Comparison of ENCODE assay signal across 28 cellular contexts in the genomic region with DNA sequence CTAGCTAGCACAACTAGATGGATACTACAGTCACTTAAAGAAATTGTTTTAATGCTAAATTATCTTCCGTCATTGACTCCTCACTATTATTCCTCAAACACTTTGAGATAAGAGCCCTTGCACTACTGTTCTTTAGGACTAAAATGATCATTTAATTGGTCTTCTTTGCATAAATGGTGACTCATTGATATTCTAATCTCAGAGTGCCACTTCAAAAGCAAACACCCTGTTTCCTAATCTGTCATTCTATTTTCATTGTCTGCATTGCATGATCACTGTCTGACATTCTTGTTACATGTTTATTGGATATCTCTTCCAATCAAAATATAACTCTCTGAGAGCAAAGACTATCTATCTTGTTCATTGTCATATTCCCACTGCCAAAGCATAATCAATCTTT.
"Had no signal": no experiment of that assay in that cellular context is flagged by ENCODE, and none has a peak within 500 bp of the region (broad histone marks: within the 10 kb centered on the region; RNA-seq: fewer than 3 reads in every experiment).

No MANE protein-coding gene starts in this region.

- H3K4me3 ChIP-seq: ascending aorta, breast epithelium, coronary artery, dorsolateral prefrontal cortex, esophagus muscularis mucosa, gastrocnemius medialis, heart left ventricle had no signal

- H3K27ac ChIP-seq: ascending aorta, breast epithelium, coronary artery, dorsolateral prefrontal cortex, esophagus muscularis mucosa, foreskin keratinocyte, gastrocnemius medialis, heart left ventricle had no signal

- H3K4me1 ChIP-seq: ascending aorta, breast epithelium, foreskin keratinocyte had no signal

- DNase-seq: activated CD4-positive, alpha-beta memory T cell treated with anti-CD3 and anti-CD28 coated beads for 36 hours; activated CD4-positive, alpha-beta T cell treated with anti-CD3 and anti-CD28 coated beads for 36 hours; activated CD4-positive, alpha-beta T cell treated with anti-CD3 and anti-CD28 coated beads, Interleukin-2, amount 10 ng/mL, durations not matched to agents 24 days and 14 days; activated CD4-positive, CD25-positive, alpha-beta regulatory T cell; activated CD4-positive, CD25-positive, alpha-beta regulatory T cell treated with anti-CD3 and anti-CD28 coated beads, Interleukin-2, amount 50 U/mL, for 72 hours; activated CD8-positive, alpha-beta memory T cell treated with anti-CD3 and anti-CD28 coated beads, Interleukin-2, amount 10 ng/mL, durations not matched to agents 7 days and 5 days; activated CD8-positive, alpha-beta memory T cell treated with anti-CD3 and anti-CD28 coated beads, Interleukin-2, amount 50 U/mL, for 4 hours; activated CD8-positive, alpha-beta T cell treated with anti-CD3 and anti-CD28 coated beads, Interleukin-2, amount 10 ng/mL, durations not matched to agents 7 days and 5 days; activated gamma-delta T cell; activated naive CD4-positive, alpha-beta T cell; activated naive CD4-positive, alpha-beta T cell treated with anti-CD3 and anti-CD28 coated beads, Interleukin-2, amount 10 ng/mL, durations not matched to agents 7 days and 5 days; activated naive CD8-positive, alpha-beta T cell treated with anti-CD3 and anti-CD28 coated beads, Interleukin-2, amount 10 ng/mL, durations not matched to agents 7 days and 5 days; activated T-cell treated with anti-CD3 and anti-CD28 coated beads, Interleukin-2, amount 50 U/mL, for 1 hour; activated T-cell treated with anti-CD3 and anti-CD28 coated beads, Interleukin-2, amount 50 U/mL, for 48 hours; dorsolateral prefrontal cortex; effector memory CD4-positive, alpha-beta T cell; endodermal cell; erythroblast; foreskin keratinocyte; gastrocnemius medialis; glutamatergic neuron; heart left ventricle; hypothalamus had no signal

- H3K9me3 ChIP-seq: ascending aorta, breast epithelium, esophagus muscularis mucosa, gastrocnemius medialis, heart left ventricle had no signal

- H3K27me3 ChIP-seq: ascending aorta, breast epithelium, dorsolateral prefrontal cortex, esophagus muscularis mucosa, foreskin keratinocyte, gastrocnemius medialis, heart left ventricle had no signal

- H3K36me3 ChIP-seq: breast epithelium, gastrocnemius medialis had no signal

- ATAC-seq: activated CD4-positive, alpha-beta T cell treated with anti-CD3 and anti-CD28 coated beads for 36 hours; activated CD8-positive, alpha-beta memory T cell treated with anti-CD3 and anti-CD28 coated beads, Interleukin-2, amount 10 ng/mL, durations not matched to agents 7 days and 5 days; activated CD8-positive, alpha-beta T cell treated with anti-CD3 and anti-CD28 coated beads, Interleukin-2, amount 10 ng/mL, durations not matched to agents 7 days and 5 days; activated naive CD4-positive, alpha-beta T cell treated with anti-CD3 and anti-CD28 coated beads, Interleukin-2, amount 50 U/mL, for 72 hours; foreskin keratinocyte; gastrocnemius medialis; heart left ventricle had no signal
